Comparison of ENCODE assay signal across 25 cellular contexts in the genomic region with DNA sequence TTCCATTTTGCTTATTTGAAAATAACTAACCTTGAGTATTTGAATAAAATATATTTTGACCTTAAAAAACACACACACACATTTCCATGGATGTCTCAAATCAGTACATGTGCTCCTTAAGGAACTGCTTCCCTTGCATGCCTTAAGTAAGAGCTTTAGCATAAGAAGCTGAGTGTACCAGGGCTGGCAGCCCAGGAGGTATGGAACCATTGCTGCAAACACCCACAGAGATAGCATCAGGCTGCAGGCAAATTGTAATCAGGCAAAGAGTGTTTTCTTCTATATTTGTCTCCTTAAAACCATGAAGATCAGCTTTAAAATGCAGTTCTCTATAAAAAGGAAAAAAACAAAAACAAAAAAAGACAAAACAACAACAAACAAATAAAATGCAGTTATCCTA.
"Had no signal": no experiment of that assay in that cellular context is flagged by ENCODE, and none has a peak within 500 bp of the region (broad histone marks: within the 10 kb centered on the region; RNA-seq: fewer than 3 reads in every experiment).

No MANE protein-coding gene starts in this region.

- H3K27me3 ChIP-seq: ascending aorta, cardiac muscle cell, Peyer's patch, SJSA1 had no signal

- ATAC-seq: activated CD8-positive, alpha-beta T cell treated with anti-CD3 and anti-CD28 coated beads for 36 hours; activated T-cell treated with anti-CD3 and anti-CD28 coated beads, Interleukin-2, amount 50 U/mL, for 72 hours; activated T-helper 17 cell treated with anti-CD3 and anti-CD28 coated beads, Interleukin-2, amount 50 U/mL, for 72 hours; K562; PC-3 had no signal

- H3K36me3 ChIP-seq: ascending aorta, cardiac muscle cell, Peyer's patch, SJSA1 had no signal

- H3K27ac ChIP-seq: ascending aorta, cardiac muscle cell, Peyer's patch, SJSA1 had no signal

- DNase-seq: activated CD4-positive, alpha-beta T cell treated with anti-CD3 and anti-CD28 coated beads, Interleukin-2, amount 10 ng/mL, durations not matched to agents 24 days and 14 days; activated CD4-positive, alpha-beta T cell treated with anti-CD3 and anti-CD28 coated beads, Interleukin-2, amount 50 U/mL, for 4 hours; activated CD8-positive, alpha-beta T cell treated with anti-CD3 and anti-CD28 coated beads for 36 hours; activated effector memory CD4-positive, alpha-beta T cell treated with anti-CD3 and anti-CD28 coated beads, Interleukin-2, amount 50 U/mL, for 16 hours; activated naive CD4-positive, alpha-beta T cell; activated naive CD4-positive, alpha-beta T cell treated with anti-CD3 and anti-CD28 coated beads, Interleukin-2, amount 50 U/mL, for 16 hours; activated naive CD8-positive, alpha-beta T cell treated with anti-CD3 and anti-CD28 coated beads for 36 hours; activated T-cell treated with anti-CD3 and anti-CD28 coated beads, Interleukin-2, amount 50 U/mL, for 1 hour; activated T-cell treated with anti-CD3 and anti-CD28 coated beads, Interleukin-2, amount 50 U/mL, for 72 hours; NCI-H1092 treated with DMSO at 0.1 percent for 48 hours; NCI-H1417 treated with DMSO at 0.1 percent for 48 hours; NCI-H1930; NCI-H2081 treated with DMSO at 0.1 percent for 48 hours; NCI-H226; NCI-H524 treated with DMSO at 0.1 percent for 48 hours; PC-3; Peyer's patch; RPMI8226; SHP77 treated with DMSO at 0.1 percent for 48 hours; T1000 had no signal

- H3K4me1 ChIP-seq: ascending aorta, Peyer's patch had no signal

- H3K4me3 ChIP-seq: ascending aorta, cardiac muscle cell, K562, Peyer's patch, SJSA1 had no signal

- FAIRE-seq: K562 had no signal

- H3K9me3 ChIP-seq: ascending aorta, Peyer's patch, SJSA1 had no signal
